In the genomic region with DNA sequence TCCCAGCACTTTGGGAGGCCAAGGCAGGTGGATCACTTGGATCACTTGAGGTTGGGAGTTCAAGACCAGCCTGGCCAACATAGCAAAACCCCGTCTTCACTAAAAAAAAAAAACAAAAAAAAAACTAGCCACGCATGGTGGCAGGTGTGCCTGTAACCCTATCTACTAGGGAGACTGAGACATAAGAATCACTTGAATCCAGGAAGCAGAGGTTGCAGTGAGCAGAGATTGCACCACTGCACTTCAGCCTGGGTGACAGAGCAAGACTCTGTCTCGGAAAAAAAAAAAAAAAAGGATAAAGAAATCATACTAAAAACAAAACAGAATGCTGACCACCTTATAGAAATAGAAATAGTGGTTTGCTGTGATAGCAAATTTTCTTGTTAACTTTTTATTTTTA, we compare ENCODE assay signal across 1 cellular context. TPM values are rescaled to one million over a fixed set of nuclear protein-coding genes. Genes with fewer than 3 reads are reported as not detected.
"Had no signal": no experiment of that assay in that cellular context is flagged by ENCODE, and none has a peak within 500 bp of the region (broad histone marks: within the 10 kb centered on the region; RNA-seq: fewer than 3 reads in every experiment).

No MANE protein-coding gene starts in this region.

RNA-seq across cellular contexts. Expression of a gene that starts 16.6 kb away (rescaled TPM):
- polyA plus RNA-seq: immature natural killer cell had no signal
